8 cellular contexts compared by ENCODE assay signal in the genomic region with DNA sequence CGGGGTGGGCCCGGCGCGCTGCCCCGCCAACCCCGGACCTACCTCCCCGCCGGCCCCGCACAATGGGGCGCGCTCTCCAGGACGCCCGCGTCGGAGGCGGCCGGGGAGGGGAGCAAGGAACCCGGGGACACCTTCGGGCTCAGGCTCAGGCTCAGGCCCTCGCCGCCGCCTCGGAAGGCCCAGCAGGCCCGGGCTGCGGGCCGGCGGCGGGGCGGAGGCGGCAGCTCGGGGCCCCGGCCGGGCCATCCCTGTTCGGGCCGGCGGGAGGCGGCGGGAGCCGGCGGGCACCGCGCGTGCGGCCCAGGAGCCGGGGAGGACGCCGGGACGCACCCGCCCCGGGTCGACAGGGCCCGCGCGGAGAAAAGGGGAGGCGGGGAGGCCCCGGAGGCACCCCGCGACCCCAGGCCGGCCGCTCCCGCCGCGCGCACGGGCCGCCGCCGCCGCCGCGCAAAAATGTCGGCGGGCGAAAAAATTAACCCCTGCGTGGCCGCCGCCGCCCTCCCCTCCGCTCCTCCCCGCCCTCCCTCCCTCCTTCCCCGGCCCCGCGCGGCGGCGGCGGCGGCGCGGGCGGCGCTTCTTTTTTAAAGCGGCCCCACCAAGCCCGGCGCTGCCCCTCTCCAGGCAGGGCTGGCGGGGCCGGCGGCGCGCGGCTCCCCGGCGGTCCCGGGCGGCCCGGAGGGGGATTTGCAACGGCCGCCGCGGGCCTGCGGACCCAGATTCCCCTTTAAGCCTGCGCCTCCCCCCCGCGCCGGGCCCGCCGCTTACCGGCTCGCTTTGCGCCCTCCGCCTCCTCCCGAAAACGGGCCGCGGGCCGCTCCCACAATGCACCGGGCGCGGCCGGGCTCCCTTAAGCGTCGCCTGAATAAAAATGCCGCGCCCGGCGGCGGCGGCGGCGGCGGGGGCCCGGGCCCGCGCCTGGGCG. TPM values are rescaled to one million over a fixed set of nuclear protein-coding genes. Genes with fewer than 3 reads are reported as not detected.
DNase-seq lines count a peak whose midpoint lies in the region; ATAC-seq and TF ChIP-seq lines count a peak whose summit lies in the region.

No MANE protein-coding gene starts in this region.

- TF ChIP-seq POLR2A in suprapubic skin (IDR thresholded peaks at IDR 0.05): peak in 1 of 2 donors; percentile 19

- H3K4me3 Mint-ChIP-seq in IgD-negative memory B cell: peak overlapping the region; percentile 74 to 97 (median 90)
- H3K4me3 Mint-ChIP-seq in activated naive CD4-positive, alpha-beta T cell treated with anti-CD3 and anti-CD28 coated beads, Interleukin-2, amount 10 ng/mL, durations not matched to agents 7 days and 5 days: peak overlapping the region; percentile 81

- H3K4me1 ChIP-seq in suprapubic skin: peaks cover 43% of the 10 kb centered on the region

- TF ChIP-seq EP300 in suprapubic skin (IDR thresholded peaks at IDR 0.05): no peak

- H3K27me3 ChIP-seq in suprapubic skin: peaks cover 5% of the 10 kb centered on the region

- no peaks in the 10 kb centered on the region for H3K9me3 Mint-ChIP-seq in IgD-negative memory B cell
- no peaks in the 10 kb centered on the region for H3K9me3 Mint-ChIP-seq in activated naive CD4-positive, alpha-beta T cell treated with anti-CD3 and anti-CD28 coated beads, Interleukin-2, amount 10 ng/mL, durations not matched to agents 7 days and 5 days

- peaks cover 13 to 43% (median 25%) of the 10 kb centered on the region in 3 donors for H3K4me1 Mint-ChIP-seq in IgD-negative memory B cell
- H3K4me1 Mint-ChIP-seq in activated naive CD4-positive, alpha-beta T cell treated with anti-CD3 and anti-CD28 coated beads, Interleukin-2, amount 10 ng/mL, durations not matched to agents 7 days and 5 days: peaks cover 68% of the 10 kb centered on the region

- no peaks in the 10 kb centered on the region for H3K36me3 ChIP-seq in suprapubic skin

- no peak for TF ChIP-seq CTCF in suprapubic skin (IDR thresholded peaks at IDR 0.05)

- peaks cover 10% of the 10 kb centered on the region for H3K27me3 Mint-ChIP-seq in IgD-negative memory B cell
- H3K27me3 Mint-ChIP-seq in activated naive CD4-positive, alpha-beta T cell treated with anti-CD3 and anti-CD28 coated beads, Interleukin-2, amount 10 ng/mL, durations not matched to agents 7 days and 5 days: no peaks in the 10 kb centered on the region

- peak; percentile 41 for DNase-seq in DMS114 treated with DMSO at 0.1 percent for 48 hours (lab: John Stamatoyannopoulos, UW; ENCODE audit: unreplicated experiment)
- peak; percentile 63 for DNase-seq in SK-MEL-5 (ENCODE audit: low read depth, low spot score)
- peak; percentile 81 for DNase-seq in activated naive CD4-positive, alpha-beta T cell treated with anti-CD3 and anti-CD28 coated beads, Interleukin-2, amount 10 ng/mL, durations not matched to agents 7 days and 5 days
- peak; percentile 81 for DNase-seq in globus pallidus (ENCODE audit: low spot score)
- DNase-seq in occipital lobe (lab: John Stamatoyannopoulos, UW): peak; percentile 55
- DNase-seq in suprapubic skin (ENCODE audit: low spot score in 2 of 2): peak; percentile 85 to 88

- peak overlapping the region; percentile 98 for H3K27ac ChIP-seq in suprapubic skin

- no peaks in the 10 kb centered on the region for H3K9me3 ChIP-seq in suprapubic skin

- peak overlapping the region in 1 of 3 donors; percentile 94 for H3K27ac Mint-ChIP-seq in IgD-negative memory B cell
- H3K27ac Mint-ChIP-seq in activated naive CD4-positive, alpha-beta T cell treated with anti-CD3 and anti-CD28 coated beads, Interleukin-2, amount 10 ng/mL, durations not matched to agents 7 days and 5 days: peak overlapping the region; percentile 90

- WGBS in suprapubic skin: under 1% methylated on average over 34 of the region's 145 CpGs

- CTCF ChIA-PET in activated naive CD4-positive, alpha-beta T cell treated with anti-CD3 and anti-CD28 coated beads, Interleukin-2, amount 10 ng/mL, durations not matched to agents 7 days and 5 days (lab: Charles Lee): no interaction called here

- peak overlapping the region; percentile 72 for H3K4me3 ChIP-seq in suprapubic skin

- in situ Hi-C loops in SK-MEL-5 (cut with HindIII; ENCODE audit: low pct_unique_long_range_greater_than_20kb, low sequenced_read_pairs): no loop called here

- peak; percentile 49 for ATAC-seq in GM21515 (IDR thresholded peaks at IDR 0.05; ENCODE audit: unreplicated experiment)

- H3K36me3 Mint-ChIP-seq in IgD-negative memory B cell: peaks cover 3% of the 10 kb centered on the region
- H3K36me3 Mint-ChIP-seq in activated naive CD4-positive, alpha-beta T cell treated with anti-CD3 and anti-CD28 coated beads, Interleukin-2, amount 10 ng/mL, durations not matched to agents 7 days and 5 days: peaks cover 19% of the 10 kb centered on the region

RNA-seq across cellular contexts. Expression of a gene that starts 0.6 kb away (rescaled TPM):
- polyA plus RNA-seq in IgD-negative memory B cell: 7.9 TPM
- total RNA-seq in SK-MEL-5 (2014; rRNA removed; shearing (Covaris generic)): 24.6 and 34.4 TPM in 2 replicates
- polyA plus RNA-seq in SK-MEL-5 (2015; cell fraction: cytosol; rRNA removed): 31.3 and 41.8 TPM in 2 replicates
- polyA plus RNA-seq in SK-MEL-5 (2015; cell fraction: nucleus; rRNA removed): 22.6 and 49.4 TPM in 2 replicates
- total RNA-seq in occipital lobe (34.9 TPM), suprapubic skin (10 to 100 TPM; 23.1 to 31.6 (median 25.4) TPM)

RNA-seq across cellular contexts. Expression of a gene that starts 47.6 kb away (rescaled TPM):
- 10.2 TPM for polyA plus RNA-seq in IgD-negative memory B cell
- 17.8 and 18.8 TPM in 2 replicates for total RNA-seq in SK-MEL-5 (2014; rRNA removed; shearing (Covaris generic))
- 30.3 and 33.2 TPM in 2 replicates for polyA plus RNA-seq in SK-MEL-5 (2015; cell fraction: cytosol; rRNA removed)
- 52.4 and 64.2 TPM in 2 replicates for polyA plus RNA-seq in SK-MEL-5 (2015; cell fraction: nucleus; rRNA removed)
- total RNA-seq in occipital lobe: 9.8 TPM
- total RNA-seq in suprapubic skin: 10 to 100 TPM; 10.5 to 22.2 (median 13.3) TPM

Comparison
In these comparisons a context has a peak if more than half of its experiments do, and no peak if none do; other contexts are left out.
1. Peak in every context shown above with its lines: DNase-seq, ATAC-seq, H3K4me3 ChIP-seq and H3K27ac ChIP-seq.